ENCODE assay signal across 2 cellular contexts in the genomic region with DNA sequence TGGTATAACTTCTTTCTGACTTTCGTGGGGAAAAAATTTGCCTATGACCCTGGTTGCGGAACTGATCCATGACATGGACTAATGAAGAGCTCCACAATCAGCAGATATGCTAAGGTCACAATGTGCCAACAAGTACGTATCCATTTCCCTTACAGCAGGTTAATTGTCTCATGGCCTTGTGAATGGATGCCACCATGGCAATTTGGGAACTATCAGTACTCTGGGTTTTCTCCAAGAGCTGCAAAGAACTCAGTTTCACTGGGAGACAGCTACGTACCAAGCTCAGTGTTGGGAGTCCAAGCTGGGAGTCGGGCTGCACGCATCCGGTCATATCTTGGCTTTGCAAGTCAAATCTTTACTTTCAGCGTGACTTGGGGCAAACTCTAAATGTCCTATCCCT.
TF ChIP-seq lines count a peak whose summit lies in the region.

No MANE protein-coding gene starts in this region.

TF ChIP-seq in IMR-90, 13 proteins besides CTCF, POLR2A, EP300 and RAD21:
- TF ChIP-seq FOS (IDR thresholded peaks at IDR 0.05; ENCODE audit: low read depth, low read length), result no peak
- no peak for TF ChIP-seq BHLHE40 (IDR thresholded peaks at IDR 0.05; ENCODE audit: low read depth, low read length)
- TF ChIP-seq CHD1 (IDR thresholded peaks at IDR 0.05; ENCODE audit: low read depth, low read length), result no peak
- no peak for TF ChIP-seq MAZ (IDR thresholded peaks at IDR 0.05; ENCODE audit: borderline replicate concordance, low read depth, low read length)
- TF ChIP-seq ELK1 (IDR thresholded peaks at IDR 0.05; ENCODE audit: borderline replicate concordance, low read depth, low read length), result no peak
- TF ChIP-seq, protein P1, sequence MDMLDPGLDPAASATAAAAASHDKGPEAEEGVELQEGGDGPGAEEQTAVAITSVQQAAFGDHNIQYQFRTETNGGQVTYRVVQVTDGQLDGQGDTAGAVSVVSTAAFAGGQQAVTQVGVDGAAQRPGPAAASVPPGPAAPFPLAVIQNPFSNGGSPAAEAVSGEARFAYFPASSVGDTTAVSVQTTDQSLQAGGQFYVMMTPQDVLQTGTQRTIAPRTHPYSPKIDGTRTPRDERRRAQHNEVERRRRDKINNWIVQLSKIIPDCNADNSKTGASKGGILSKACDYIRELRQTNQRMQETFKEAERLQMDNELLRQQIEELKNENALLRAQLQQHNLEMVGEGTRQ (IDR thresholded peaks at IDR 0.05; ENCODE audit: low read depth, low read length), result no peak
- no peak for TF ChIP-seq MXI1 (IDR thresholded peaks at IDR 0.05; ENCODE audit: borderline replicate concordance, low read depth, low read length)
- no peak for TF ChIP-seq CEBPB (IDR thresholded peaks at IDR 0.05; ENCODE audit: low read depth, low read length)
- TF ChIP-seq MAFK (IDR thresholded peaks at IDR 0.05; ENCODE audit: low read depth, low read length), result no peak
- no peak for TF ChIP-seq RCOR1 (IDR thresholded peaks at IDR 0.05; ENCODE audit: insufficient replicate concordance, low read length)
- no peak for TF ChIP-seq NFE2L2 (IDR thresholded peaks at IDR 0.05; ENCODE audit: low read depth, low read length)
- no peak for TF ChIP-seq SMC3 (IDR thresholded peaks at IDR 0.05; ENCODE audit: low read depth, low read length)
- TF ChIP-seq RFX5 (IDR thresholded peaks at IDR 0.05; ENCODE audit: low read depth, low read length), result no peak

TF ChIP-seq in H1, 55 proteins besides CTCF, POLR2A, EP300 and RAD21:
- TF ChIP-seq KDM4A (IDR thresholded peaks at IDR 0.05; ENCODE audit: low read depth, low read length, severe bottlenecking) (no peak), CTBP2 (IDR thresholded peaks at IDR 0.05; ENCODE audit: borderline replicate concordance, insufficient read depth, insufficient read length, low read length) (no peak), CEBPB (IDR thresholded peaks at IDR 0.05; ENCODE audit: low read depth, low read length) (no peak), ATF3 (IDR thresholded peaks at IDR 0.05; ENCODE audit: insufficient read depth, low read depth, low read length) (no peak), MAX (IDR thresholded peaks at IDR 0.05) (no peak), KDM5A (IDR thresholded peaks at IDR 0.05; ENCODE audit: low read length) (no peak), CREB1 (IDR thresholded peaks at IDR 0.05) (no peak), RBBP5 (IDR thresholded peaks at IDR 0.05; ENCODE audit: borderline replicate concordance, low read depth, low read length) (no peak), CHD1 (IDR thresholded peaks at IDR 0.05; ENCODE audit: low read depth, low read length) (no peak), JUN (IDR thresholded peaks at IDR 0.05; ENCODE audit: low read depth, low read length) (no peak), E2F6 (IDR thresholded peaks at IDR 0.05) (no peak), TCF12 (IDR thresholded peaks at IDR 0.05; ENCODE audit: low read depth, low read length) (no peak), TAF1 (IDR thresholded peaks at IDR 0.05; ENCODE audit: low read depth, low read length) (no peak), SP1 (IDR thresholded peaks at IDR 0.05; ENCODE audit: low read depth, low read length) (no peak), PHF8 (conservative IDR thresholded peaks at IDR 0.05; ENCODE audit: low read depth, low read length) (no peak), CHD2 (IDR thresholded peaks at IDR 0.05; ENCODE audit: low read length) (no peak), EZH2 (IDR thresholded peaks at IDR 0.05; ENCODE audit: low read depth, low read length, severe bottlenecking) (no peak), GTF2F1 (IDR thresholded peaks at IDR 0.05; ENCODE audit: borderline replicate concordance, low read depth, low read length) (no peak), RXRA (IDR thresholded peaks at IDR 0.05; ENCODE audit: insufficient read depth, low read depth, low read length) (no peak), ZNF274 (IDR thresholded peaks at IDR 0.05; ENCODE audit: borderline replicate concordance, extremely low read depth, low read length) (no peak)
